ENCODE assay signal across 19 cellular contexts in the genomic region with DNA sequence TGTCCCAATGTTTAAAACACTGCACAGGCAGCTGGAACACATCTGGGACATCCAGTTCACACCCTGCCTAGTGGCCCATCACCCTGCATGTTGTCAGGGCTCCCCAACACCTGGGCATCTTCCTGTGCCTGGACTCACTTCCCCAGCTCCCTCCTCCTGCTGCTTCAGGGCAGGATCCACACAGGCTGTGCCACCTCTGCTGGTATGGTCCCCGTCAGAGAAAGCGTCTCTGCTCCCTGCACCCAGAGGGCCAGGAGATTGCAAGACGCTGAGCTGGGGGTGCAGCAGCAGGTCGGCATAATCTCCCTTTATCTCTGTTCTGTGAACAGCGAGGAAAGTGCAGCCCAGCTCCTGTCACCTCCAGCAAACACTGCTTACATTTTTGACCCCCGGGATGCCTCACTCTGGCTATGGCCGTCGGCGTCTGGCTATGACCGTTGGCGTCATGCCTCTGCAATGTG.
"Had no signal": no experiment of that assay in that cellular context is flagged by ENCODE, and none has a peak within 500 bp of the region (broad histone marks: within the 10 kb centered on the region; RNA-seq: fewer than 3 reads in every experiment).

No MANE protein-coding gene starts in this region.

- H3K4me3 Mint-ChIP-seq: activated CD4-positive, alpha-beta memory T cell treated with anti-CD3 and anti-CD28 coated beads, Interleukin-2, amount 10 ng/mL, durations not matched to agents 7 days and 5 days; activated CD4-positive, alpha-beta T cell treated with anti-CD3 and anti-CD28 coated beads, Interleukin-2, amount 10 ng/mL, durations not matched to agents 24 days and 14 days; activated naive CD4-positive, alpha-beta T cell treated with anti-CD3 and anti-CD28 coated beads, Interleukin-2, amount 10 ng/mL, durations not matched to agents 7 days and 5 days; activated T-cell treated with anti-CD3 and anti-CD28 coated beads, Interleukin-2, amount 50 U/mL, for 24 hours; naive thymus-derived CD4-positive, alpha-beta T cell; neural progenitor cell had no signal

- H3K4me3 ChIP-seq: esophagus squamous epithelium, gastrocnemius medialis, lung, neural progenitor cell, prostate gland, tibial nerve, vagina had no signal

- H3K27me3 ChIP-seq: esophagus squamous epithelium, gastrocnemius medialis, neural progenitor cell, tibial nerve, vagina had no signal

- H3K4me1 ChIP-seq: gastrocnemius medialis, neural progenitor cell, prostate gland had no signal

- H3K4me1 Mint-ChIP-seq: activated CD4-positive, alpha-beta memory T cell treated with anti-CD3 and anti-CD28 coated beads, Interleukin-2, amount 10 ng/mL, durations not matched to agents 7 days and 5 days; activated CD4-positive, alpha-beta T cell treated with anti-CD3 and anti-CD28 coated beads, Interleukin-2, amount 10 ng/mL, durations not matched to agents 24 days and 14 days; activated naive CD4-positive, alpha-beta T cell treated with anti-CD3 and anti-CD28 coated beads, Interleukin-2, amount 10 ng/mL, durations not matched to agents 7 days and 5 days; naive thymus-derived CD4-positive, alpha-beta T cell had no signal

- H3K27ac ChIP-seq: esophagus squamous epithelium, gastrocnemius medialis, neural progenitor cell, prostate gland, tibial nerve, vagina had no signal

- DNase-seq: activated CD4-positive, alpha-beta memory T cell treated with anti-CD3 and anti-CD28 coated beads, Interleukin-2, amount 10 ng/mL, durations not matched to agents 7 days and 5 days; activated CD4-positive, alpha-beta T cell treated with anti-CD3 and anti-CD28 coated beads, Interleukin-2, amount 10 ng/mL, durations not matched to agents 24 days and 14 days; activated naive CD4-positive, alpha-beta T cell treated with anti-CD3 and anti-CD28 coated beads, Interleukin-2, amount 10 ng/mL, durations not matched to agents 7 days and 5 days; activated T-cell treated with anti-CD3 and anti-CD28 coated beads, Interleukin-2, amount 50 U/mL, for 24 hours; amygdala; esophagus squamous epithelium; gastrocnemius medialis; hypothalamus; SK-N-SH; stimulated activated CD4-positive, alpha-beta T cell treated with anti-CD3 and anti-CD28 coated beads, Interleukin-4, amount 100 ng/mL, for 24 hours; stimulated activated naive CD8-positive, alpha-beta T cell treated with anti-CD3 and anti-CD28 coated beads, Interleukin-15, Interleukin-2, amounts not matched to agents 100 U/mL and 50 U/mL, for 24 hours had no signal

- H3K9me3 ChIP-seq: esophagus squamous epithelium, gastrocnemius medialis, prostate gland, vagina had no signal

- H3K36me3 Mint-ChIP-seq: activated naive CD4-positive, alpha-beta T cell treated with anti-CD3 and anti-CD28 coated beads, Interleukin-2, amount 10 ng/mL, durations not matched to agents 7 days and 5 days; naive thymus-derived CD4-positive, alpha-beta T cell; neural progenitor cell had no signal

- H3K27ac Mint-ChIP-seq: activated CD4-positive, alpha-beta memory T cell treated with anti-CD3 and anti-CD28 coated beads, Interleukin-2, amount 10 ng/mL, durations not matched to agents 7 days and 5 days; activated CD4-positive, alpha-beta T cell treated with anti-CD3 and anti-CD28 coated beads, Interleukin-2, amount 10 ng/mL, durations not matched to agents 24 days and 14 days; activated naive CD4-positive, alpha-beta T cell treated with anti-CD3 and anti-CD28 coated beads, Interleukin-2, amount 10 ng/mL, durations not matched to agents 7 days and 5 days; activated T-cell treated with anti-CD3 and anti-CD28 coated beads, Interleukin-2, amount 50 U/mL, for 24 hours; activated T-helper 2 cell treated with anti-CD3 and anti-CD28 coated beads, Interferon-gamma antibody, Interleukin-2, Interleukin-4, amounts not matched to agents 10 μg/mL and 5 μg/mL and 100 μg/mL, durations not matched to agents 14 hours and 24 hours and 36 hours; naive thymus-derived CD4-positive, alpha-beta T cell; neural progenitor cell had no signal

- H3K9me3 Mint-ChIP-seq: activated CD4-positive, alpha-beta memory T cell treated with anti-CD3 and anti-CD28 coated beads, Interleukin-2, amount 10 ng/mL, durations not matched to agents 7 days and 5 days; activated CD4-positive, alpha-beta T cell treated with anti-CD3 and anti-CD28 coated beads, Interleukin-2, amount 10 ng/mL, durations not matched to agents 24 days and 14 days; activated naive CD4-positive, alpha-beta T cell treated with anti-CD3 and anti-CD28 coated beads, Interleukin-2, amount 10 ng/mL, durations not matched to agents 7 days and 5 days; activated T-cell treated with anti-CD3 and anti-CD28 coated beads, Interleukin-2, amount 50 U/mL, for 24 hours; activated T-helper 2 cell treated with anti-CD3 and anti-CD28 coated beads, Interferon-gamma antibody, Interleukin-2, Interleukin-4, amounts not matched to agents 10 μg/mL and 5 μg/mL and 100 μg/mL, durations not matched to agents 14 hours and 24 hours and 36 hours; neural progenitor cell had no signal

- ATAC-seq: activated CD4-positive, CD25-positive, alpha-beta regulatory T cell treated with anti-CD3 and anti-CD28 coated beads, Interleukin-2, amount 50 U/mL, for 24 hours; gastrocnemius medialis; naive thymus-derived CD4-positive, alpha-beta T cell; stimulated activated naive CD8-positive, alpha-beta T cell treated with anti-CD3 and anti-CD28 coated beads, Interleukin-15, Interleukin-2, amounts not matched to agents 100 U/mL and 50 U/mL, for 24 hours had no signal

- H3K27me3 Mint-ChIP-seq: activated naive CD4-positive, alpha-beta T cell treated with anti-CD3 and anti-CD28 coated beads, Interleukin-2, amount 10 ng/mL, durations not matched to agents 7 days and 5 days; activated T-cell treated with anti-CD3 and anti-CD28 coated beads, Interleukin-2, amount 50 U/mL, for 24 hours had no signal

- H3K36me3 ChIP-seq: esophagus squamous epithelium, gastrocnemius medialis, neural progenitor cell, prostate gland, vagina had no signal
